In the genomic region with DNA sequence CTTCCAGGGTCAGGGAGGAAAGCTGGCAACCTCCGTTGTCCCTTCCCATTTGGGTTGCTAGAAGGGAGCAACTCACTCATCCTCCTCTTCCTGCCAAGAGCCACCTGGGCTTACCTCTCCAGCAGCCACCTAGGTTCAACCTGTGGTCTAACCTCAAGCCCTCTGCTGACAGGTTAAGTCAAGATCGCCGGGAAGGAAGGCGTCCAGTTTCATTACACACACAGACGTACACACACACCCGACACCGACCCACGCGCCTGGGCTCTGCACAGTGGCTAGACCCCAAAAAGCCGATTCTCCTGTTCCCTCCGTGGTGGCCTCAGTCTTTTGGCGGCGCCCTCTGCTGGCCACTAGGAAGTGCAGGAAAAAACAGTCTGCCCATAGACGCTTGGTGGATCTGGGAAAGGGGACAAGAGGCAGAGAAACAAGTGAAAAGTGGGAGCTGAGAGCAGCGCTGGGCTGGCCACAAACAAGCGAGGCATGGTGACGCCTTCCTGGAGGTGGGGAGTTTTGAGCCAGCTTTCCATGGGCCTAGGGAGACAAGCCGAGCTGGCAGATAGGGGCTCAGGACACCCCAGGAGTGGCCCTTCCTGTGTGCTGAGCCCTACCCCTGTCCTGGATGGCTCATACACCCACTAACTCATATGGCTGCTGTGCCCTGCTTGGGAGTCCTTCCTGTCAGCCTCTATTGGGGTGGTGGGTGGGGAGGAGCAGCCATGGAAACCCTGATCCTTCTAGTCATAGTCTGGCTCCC, we compare ENCODE assay signal across 8 cellular contexts. TPM values are rescaled to one million over a fixed set of nuclear protein-coding genes. Genes with fewer than 3 reads are reported as not detected.
DNase-seq lines count a peak whose midpoint lies in the region; ATAC-seq, FAIRE-seq and TF ChIP-seq lines count a peak whose summit lies in the region.

No MANE protein-coding gene starts in this region.

- TF ChIP-seq POLR2A in GM18505 (IDR thresholded peaks at IDR 0.05; ENCODE audit: borderline replicate concordance, extremely low read depth, insufficient read depth, insufficient read length) (no peak), endothelial cell of umbilical vein (IDR thresholded peaks at IDR 0.05; ENCODE audit: low read depth, low read length) (no peak), stomach (IDR thresholded peaks at IDR 0.05) (no peak)

- H3K4me1 ChIP-seq in endothelial cell of umbilical vein (ENCODE audit: control insufficient read depth, extremely low read depth, insufficient read depth, low read length) (peaks cover 11% of the 10 kb centered on the region), stomach (peaks cover 29 to 56% (median 44%) of the 10 kb centered on the region in 4 donors)

- DNase-seq in HT-29 (ENCODE audit: low spot score) (peak; percentile 83), endothelial cell of umbilical vein (ENCODE audit: low read depth, low spot score) (peak; percentile 67), stomach (peak; percentile 74), DMS 273 treated with DMSO at 0.1 percent for 48 hours (lab: John Stamatoyannopoulos, UW) (no peak)
- DNase-seq in activated CD4-positive, alpha-beta memory T cell treated with anti-CD3 and anti-CD28 coated beads, Interleukin-2, amount 10 ng/mL, durations not matched to agents 7 days and 5 days = peak; percentile 73
- DNase-seq in naive thymus-derived CD8-positive, alpha-beta T cell = peak; percentile 45 to 81 (median 66)
- no peak for DNase-seq in NK-92 treated with Interleukin-12 subunit alpha and Interleukin-12 subunit beta, amount 100 ng/mL, for 24 hours (lab: John Stamatoyannopoulos, UW)

- H3K9ac ChIP-seq in endothelial cell of umbilical vein (replicated peaks; ENCODE audit: extremely low read depth, insufficient read depth, low read length) = no peak overlapping the region

- no peaks in the 10 kb centered on the region for H3K9me1 ChIP-seq in endothelial cell of umbilical vein (replicated peaks; ENCODE audit: control insufficient read depth, extremely low read depth, insufficient read depth, low read length)

- H3K4me1 Mint-ChIP-seq in activated CD4-positive, alpha-beta memory T cell treated with anti-CD3 and anti-CD28 coated beads, Interleukin-2, amount 10 ng/mL, durations not matched to agents 7 days and 5 days = peaks cover 21% of the 10 kb centered on the region
- peaks cover 9 to 28% (median 21%) of the 10 kb centered on the region in 4 donors for H3K4me1 Mint-ChIP-seq in naive thymus-derived CD8-positive, alpha-beta T cell

- CTCF ChIA-PET in activated CD4-positive, alpha-beta memory T cell treated with anti-CD3 and anti-CD28 coated beads, Interleukin-2, amount 10 ng/mL, durations not matched to agents 7 days and 5 days (lab: Charles Lee) = interaction anchor here (0.7 to 5.0 kb wide), 15 partner anchors 10 to 407 kb away, joined by 3 to 56 read pairs (median 5); a partner anchor contains a TSS
- CTCF ChIA-PET in endothelial cell of umbilical vein (lab: Charles Lee) = interaction anchor here (0.6 to 5.2 kb wide), 58 partner anchors 9 to 500 kb away, joined by 3 to 91 read pairs (median 4); a partner anchor contains a TSS

- WGBS in stomach, 5 donors = 5 to 7% (median 6%) methylated on average over 18 of the region's 18 CpGs

- peaks cover 33% of the 10 kb centered on the region for H3K27me3 Mint-ChIP-seq in activated CD4-positive, alpha-beta memory T cell treated with anti-CD3 and anti-CD28 coated beads, Interleukin-2, amount 10 ng/mL, durations not matched to agents 7 days and 5 days
- H3K27me3 Mint-ChIP-seq in naive thymus-derived CD8-positive, alpha-beta T cell = peaks cover 4 to 30% (median 19%) of the 10 kb centered on the region in 5 donors

- TF ChIP-seq CTCF in endothelial cell of umbilical vein (IDR thresholded peaks at IDR 0.05; ENCODE audit: extremely low read depth in 1 of 2, insufficient read depth in 1 of 2, low read depth in 1 of 2, low read length in 2 of 2) = peak; percentile 87 to 93
- peak in 6 of 7 experiments; percentile 60 to 95 (median 89) for TF ChIP-seq CTCF in stomach (IDR thresholded peaks at IDR 0.05)

- H4K20me1 ChIP-seq in endothelial cell of umbilical vein (replicated peaks; ENCODE audit: control insufficient read depth, extremely low read depth, insufficient read depth, low read length) = no peaks in the 10 kb centered on the region

- H3K9me3 Mint-ChIP-seq in activated CD4-positive, alpha-beta memory T cell treated with anti-CD3 and anti-CD28 coated beads, Interleukin-2, amount 10 ng/mL, durations not matched to agents 7 days and 5 days = no peaks in the 10 kb centered on the region
- no peaks in the 10 kb centered on the region for H3K9me3 Mint-ChIP-seq in naive thymus-derived CD8-positive, alpha-beta T cell

- dilution Hi-C loops in endothelial cell of umbilical vein (cut with MboI; ENCODE audit: extremely low pct_ligation_motif_present, low sequenced_read_pairs) = no loop called here

- no peaks in the 10 kb centered on the region for H3K36me3 Mint-ChIP-seq in activated CD4-positive, alpha-beta memory T cell treated with anti-CD3 and anti-CD28 coated beads, Interleukin-2, amount 10 ng/mL, durations not matched to agents 7 days and 5 days (ENCODE audit: low read depth)
- no peaks in the 10 kb centered on the region for H3K36me3 Mint-ChIP-seq in naive thymus-derived CD8-positive, alpha-beta T cell

- no peaks in the 10 kb centered on the region for H3K79me2 ChIP-seq in endothelial cell of umbilical vein (ENCODE audit: control insufficient read depth, insufficient read depth, low read length)

- ATAC-seq in GM18505 (IDR thresholded peaks at IDR 0.05; ENCODE audit: unreplicated experiment) = peak; percentile 35
- peak; percentile 59 to 67 for ATAC-seq in naive thymus-derived CD8-positive, alpha-beta T cell

- peak overlapping the region; percentile 87 for H3K4me3 Mint-ChIP-seq in activated CD4-positive, alpha-beta memory T cell treated with anti-CD3 and anti-CD28 coated beads, Interleukin-2, amount 10 ng/mL, durations not matched to agents 7 days and 5 days
- peak overlapping the region; percentile 72 to 91 (median 86) for H3K4me3 Mint-ChIP-seq in naive thymus-derived CD8-positive, alpha-beta T cell

- peak overlapping the region; percentile 71 for H3K27ac Mint-ChIP-seq in activated CD4-positive, alpha-beta memory T cell treated with anti-CD3 and anti-CD28 coated beads, Interleukin-2, amount 10 ng/mL, durations not matched to agents 7 days and 5 days
- H3K27ac Mint-ChIP-seq in naive thymus-derived CD8-positive, alpha-beta T cell = peak overlapping the region in 2 of 10 donors; percentile 30 to 58

- POLR2A ChIA-PET in activated CD4-positive, alpha-beta memory T cell treated with anti-CD3 and anti-CD28 coated beads, Interleukin-2, amount 10 ng/mL, durations not matched to agents 7 days and 5 days (lab: Charles Lee) = interaction anchor here (0.6 to 4.0 kb wide), 9 partner anchors 10 to 458 kb away, joined by 3 to 36 read pairs (median 5); a partner anchor contains a TSS
- POLR2A ChIA-PET in endothelial cell of umbilical vein (lab: Charles Lee) = interaction anchor here (0.6 kb wide), 1 partner anchor 74 kb away, joined by 3 read pairs; no protein-coding TSS in a partner anchor
- POLR2A ChIA-PET in naive thymus-derived CD8-positive, alpha-beta T cell (lab: Charles Lee) = interaction anchor here (1.3 to 3.4 kb wide), 2 partner anchors 305 to 349 kb away, joined by 3 to 21 read pairs; a partner anchor contains a TSS

- no peaks in the 10 kb centered on the region for H3K36me3 ChIP-seq in endothelial cell of umbilical vein (ENCODE audit: control insufficient read depth in 2 of 2, extremely low read depth in 1 of 2, insufficient read depth in 2 of 2, low read length in 2 of 2)
- H3K36me3 ChIP-seq in stomach = no peaks in the 10 kb centered on the region

- H3K27me3 ChIP-seq in endothelial cell of umbilical vein (ENCODE audit: control insufficient read depth in 2 of 2, insufficient read depth in 2 of 2, low read length in 2 of 2) (no peaks in the 10 kb centered on the region), stomach (peaks cover 0 to 27% (median 0%) of the 10 kb centered on the region in 3 donors)

- no peak overlapping the region for H3K4me2 ChIP-seq in endothelial cell of umbilical vein (ENCODE audit: insufficient read depth, low read length)

- TF ChIP-seq EP300 in stomach (IDR thresholded peaks at IDR 0.05) = no peak

- no peak overlapping the region for H2AFZ ChIP-seq in endothelial cell of umbilical vein (ENCODE audit: low read depth, low read length)

- H3K9me3 ChIP-seq in endothelial cell of umbilical vein (replicated peaks; ENCODE audit: control insufficient read depth, insufficient read depth, low read length) (no peaks in the 10 kb centered on the region), stomach (no peaks in the 10 kb centered on the region)

- intact Hi-C loops in endothelial cell of umbilical vein (cut with micrococcal nuclease) = loop anchor here (1.0 to 10.0 kb wide), 6 partner anchors 72 to 407 kb away; no protein-coding TSS in a partner anchor
- intact Hi-C loops in stomach (cut with DNase I; ENCODE audit: low total_unique reads) = loop anchor here (5.0 kb wide), 2 partner anchors 307 to 407 kb away; no protein-coding TSS in a partner anchor

- H3K27ac ChIP-seq in endothelial cell of umbilical vein (ENCODE audit: insufficient read depth, low read depth, low read length) = no peak overlapping the region
- peak overlapping the region in 4 of 5 donors; percentile 5 to 82 (median 76) for H3K27ac ChIP-seq in stomach

- no TSS peak for BruUV-seq in endothelial cell of umbilical vein (replicated peaks; lab: Mats Ljungman, UMichigan)

- peak; percentile 76 for FAIRE-seq in endothelial cell of umbilical vein (lab: Jason Lieb, UNC)

- H3K4me3 ChIP-seq in endothelial cell of umbilical vein (replicated peaks in 1 of 3; ENCODE audit: insufficient read depth in 1 of 3, low read depth in 1 of 3, low read length in 3 of 3) (no peak overlapping the region), stomach (no peak overlapping the region)

RNA-seq across cellular contexts. Expression of a gene that starts 52.7 kb away (rescaled TPM):
- 158 and 160 TPM in 2 replicates for total RNA-seq in HT-29 (2014; rRNA removed; shearing (Covaris generic))
- total RNA-seq in activated CD4-positive, alpha-beta memory T cell treated with anti-CD3 and anti-CD28 coated beads, Interleukin-2, amount 10 ng/mL, durations not matched to agents 7 days and 5 days = 10 to 100 TPM; 36.0 to 39.0 TPM
- total RNA-seq in endothelial cell of umbilical vein (62.4 and 68.1 TPM in 2 replicates), stomach (10 to 100 TPM; 17.0 to 59.1 (median 37.3) TPM)
- polyA plus RNA-seq in endothelial cell of umbilical vein (91.2 and 103 TPM in 2 replicates), stomach (10 to 100 TPM; 61.1 to 82.3 (median 78.7) TPM)
- 84.4 and 90.7 TPM in 2 replicates for polyA plus RNA-seq in endothelial cell of umbilical vein (2011; cell fraction: cytosol; rRNA removed)
- polyA plus RNA-seq in endothelial cell of umbilical vein (2011; cell fraction: nucleus; rRNA removed) = 26.4 and 30.4 TPM in 2 replicates
- polyA plus RNA-seq in endothelial cell of umbilical vein (2012) = 66.8 and 71.7 TPM in 2 replicates
- polyA minus RNA-seq in endothelial cell of umbilical vein = 22.2 and 24.7 TPM in 2 replicates
- 20.4 TPM for polyA minus RNA-seq in endothelial cell of umbilical vein (2011; cell fraction: cytosol; rRNA and poly(A)+ RNA removed)
- 3.8 and 7.2 TPM in 2 replicates for polyA minus RNA-seq in endothelial cell of umbilical vein (2011; cell fraction: nucleus; rRNA and poly(A)+ RNA removed)
- 10 to 100 TPM; 17.0 to 20.4 TPM for total RNA-seq in naive thymus-derived CD8-positive, alpha-beta T cell
- polyA plus RNA-seq in naive thymus-derived CD8-positive, alpha-beta T cell = 10 to 100 TPM; 76.5 to 89.3 (median 80.3) TPM

RNA-seq across cellular contexts. Expression of a gene that starts 52.8 kb away (rescaled TPM):
- 23.3 and 23.9 TPM in 2 replicates for total RNA-seq in HT-29 (2014; rRNA removed; shearing (Covaris generic))
- total RNA-seq in activated CD4-positive, alpha-beta memory T cell treated with anti-CD3 and anti-CD28 coated beads, Interleukin-2, amount 10 ng/mL, durations not matched to agents 7 days and 5 days = 10 to 100 TPM; 14.7 to 15.5 TPM
- total RNA-seq in endothelial cell of umbilical vein (39.4 and 49.7 TPM in 2 replicates), stomach (10 to 100 TPM; 20.7 to 90.6 (median 57.8) TPM)
- polyA plus RNA-seq in endothelial cell of umbilical vein (56.1 and 68.2 TPM in 2 replicates), stomach (10 to 100 TPM in 2 of 3 donors, 1 to 10 TPM in 1; 5.5 to 16.8 (median 14.8) TPM)
- polyA plus RNA-seq in endothelial cell of umbilical vein (2011; cell fraction: cytosol; rRNA removed) = 38.9 and 40.6 TPM in 2 replicates
- 69.1 and 85.5 TPM in 2 replicates for polyA plus RNA-seq in endothelial cell of umbilical vein (2011; cell fraction: nucleus; rRNA removed)
- 17.6 and 21.6 TPM in 2 replicates for polyA plus RNA-seq in endothelial cell of umbilical vein (2012)
- polyA minus RNA-seq in endothelial cell of umbilical vein = 65.2 and 72.3 TPM in 2 replicates
- polyA minus RNA-seq in endothelial cell of umbilical vein (2011; cell fraction: cytosol; rRNA and poly(A)+ RNA removed) = 20.9 TPM
- polyA minus RNA-seq in endothelial cell of umbilical vein (2011; cell fraction: nucleus; rRNA and poly(A)+ RNA removed) = 25.1 and 26.6 TPM in 2 replicates
- total RNA-seq in naive thymus-derived CD8-positive, alpha-beta T cell = 10 to 100 TPM; 15.5 to 15.9 TPM
- polyA plus RNA-seq in naive thymus-derived CD8-positive, alpha-beta T cell = 1 to 10 TPM in 1 of 3 donors, under 1 TPM in 2; 0.26 to 2.2 (median 0.96) TPM

Comparison
In these comparisons a context has a peak if more than half of its experiments do, and no peak if none do; other contexts are left out.
1. DNase-seq: peak in HT-29 (single experiment), activated CD4-positive, alpha-beta memory T cell treated with anti-CD3 and anti-CD28 coated beads, Interleukin-2, amount 10 ng/mL, durations not matched to agents 7 days and 5 days (single experiment), endothelial cell of umbilical vein (single experiment), naive thymus-derived CD8-positive, alpha-beta T cell (10 of 10) and stomach (single experiment); none in NK-92 treated with Interleukin-12 subunit alpha and Interleukin-12 subunit beta, amount 100 ng/mL, for 24 hours (single experiment) and DMS 273 treated with DMSO at 0.1 percent for 48 hours (single experiment).